ENCODE assay signal across 10 cellular contexts in genomic region chr4:1216869-1217294, GRCh38. TPM values are rescaled to one million over a fixed set of nuclear protein-coding genes. Genes with fewer than 3 reads are reported as not detected.
DNase-seq lines count a peak whose midpoint lies in the region; ATAC-seq and TF ChIP-seq lines count a peak whose summit lies in the region.
"Had no signal": no experiment of that assay in that cellular context is flagged by ENCODE, and none has a peak within 500 bp of the region (broad histone marks: within the 10 kb centered on the region; RNA-seq: fewer than 3 reads in every experiment).

No MANE protein-coding gene starts in this region.

- peaks cover 40 to 93% (median 67%) of the 10 kb centered on the region in 6 donors for H3K4me1 ChIP-seq in spleen

- H3K27ac ChIP-seq in spleen: peak overlapping the region; percentile 10 to 85 (median 70)
- H3K27ac ChIP-seq: cardiac muscle cell, pancreas had no signal

- no peaks in the 10 kb centered on the region for H3K9me3 ChIP-seq in spleen
- H3K9me3 ChIP-seq: pancreas had no signal

- peaks cover 0 to 90% (median 54%) of the 10 kb centered on the region in 6 donors for H3K36me3 ChIP-seq in spleen

- H3K27me3 ChIP-seq in spleen (replicated peaks in 1 of 7): no peaks in the 10 kb centered on the region
- H3K27me3 ChIP-seq: cardiac muscle cell, pancreas had no signal

- intact Hi-C loops in spleen (cut with DNase I; ENCODE audit: low total_unique reads): no loop called here

- peak overlapping the region in 4 of 8 donors; percentile 4 to 53 (median 8) for H3K4me3 ChIP-seq in spleen
- H3K4me3 ChIP-seq: cardiac muscle cell, pancreas had no signal

- TF ChIP-seq POLR2A in spleen (IDR thresholded peaks at IDR 0.05): no peak

- peak; percentile 55 for DNase-seq in GDM1 (lab: John Stamatoyannopoulos, UW)
- peak in 4 of 5 donors; percentile 35 to 81 (median 50) for DNase-seq in T-helper 1 cell
- peak in 3 of 4 experiments; percentile 22 to 57 (median 54) for DNase-seq in activated naive CD4-positive, alpha-beta T cell (lab: John Stamatoyannopoulos, UW)
- DNase-seq in spleen: peak; percentile 94
- DNase-seq in retina: no peak
- DNase-seq in OCI-M2 (lab: John Stamatoyannopoulos, UW; ENCODE audit: unreplicated experiment): no peak
- DNase-seq in A172 (ENCODE audit: low spot score): no peak
- DNase-seq: pancreas had no signal

- TF ChIP-seq CTCF in spleen (IDR thresholded peaks at IDR 0.05 in 8 of 11, conservative IDR thresholded peaks at IDR 0.05 in 3 of 11): peak; percentile 33 to 76 (median 55)

- WGBS in spleen, 5 donors: 7 to 24% (median 17%) methylated on average over 15 to 21 of the region's 21 CpGs

- ATAC-seq in HG02678 (IDR thresholded peaks at IDR 0.05; ENCODE audit: unreplicated experiment): no peak
- ATAC-seq: pancreas had no signal

RNA-seq across cellular contexts. Expression of gene CTBP1, which starts 32.0 kb away (rescaled TPM):
- 100 to 1,000 TPM; 162 to 226 (median 196) TPM for total RNA-seq in spleen
- 100 to 1,000 TPM; 101 to 176 (median 123) TPM for polyA plus RNA-seq in spleen
- 166 and 240 TPM in 2 replicates for total RNA-seq in A172 (2014; rRNA removed; shearing (Covaris generic))

RNA-seq across cellular contexts. Expression of gene SPON2, which starts 44.5 kb away (rescaled TPM):
- total RNA-seq in spleen: 10 to 100 TPM; 15.5 to 51.3 (median 43.7) TPM
- 10 to 100 TPM in 2 of 3 donors, 1 to 10 TPM in 1; 8.3 to 29.8 (median 11.7) TPM for polyA plus RNA-seq in spleen
- total RNA-seq in A172 (2014; rRNA removed; shearing (Covaris generic)): 7.6 and 16.2 TPM in 2 replicates

Comparison
In these comparisons a context has a peak if more than half of its experiments do, and no peak if none do; other contexts are left out.
1. DNase-seq: peak in GDM1 (single experiment), T-helper 1 cell (4 of 5), activated naive CD4-positive, alpha-beta T cell (3 of 4) and spleen (single experiment); none in retina (single experiment), OCI-M2 (single experiment) and A172 (single experiment).